3 cellular contexts compared by ENCODE assay signal in the genomic region with DNA sequence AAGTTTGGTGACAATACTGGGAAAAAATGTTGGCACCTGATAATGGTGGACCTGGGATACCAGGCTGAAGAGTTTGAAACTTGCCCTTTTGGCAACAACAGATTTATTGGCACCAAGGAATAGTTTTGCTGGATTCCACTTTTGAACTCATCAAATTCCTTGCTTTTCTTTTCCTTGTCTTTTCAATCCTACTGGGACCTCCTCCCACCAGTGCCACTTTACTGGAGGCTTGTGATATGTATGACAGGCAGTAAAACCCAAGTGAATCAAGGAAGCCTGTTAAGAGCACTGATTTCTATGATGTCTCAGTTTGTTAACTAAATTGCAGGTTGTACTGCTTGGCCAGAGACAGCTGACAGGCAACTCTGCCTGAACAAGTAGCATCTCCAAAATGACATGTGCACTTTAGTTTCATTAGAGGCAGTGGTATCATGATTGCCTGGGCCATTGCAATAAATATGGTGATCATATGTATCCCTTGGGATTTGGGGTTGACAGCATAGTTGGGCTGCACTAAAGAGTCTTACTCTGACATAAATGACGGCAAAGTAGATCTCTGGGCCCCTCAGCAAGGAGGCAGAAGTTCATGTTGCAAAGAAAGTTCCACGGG.
"Had no signal": no experiment of that assay in that cellular context is flagged by ENCODE, and none has a peak within 500 bp of the region (broad histone marks: within the 10 kb centered on the region; RNA-seq: fewer than 3 reads in every experiment).

No MANE protein-coding gene starts in this region.

- ATAC-seq: GM12878 had no signal

- H3K4me3 ChIP-seq: GM12878 had no signal

- DNase-seq: GDM1, GF-D8 had no signal
